Comparison of ENCODE assay signal across 17 cellular contexts in genomic region chr2:29347774-29348465, GRCh38.
DNase-seq lines count a peak whose midpoint lies in the region; ATAC-seq and TF ChIP-seq lines count a peak whose summit lies in the region.
"Had no signal": no experiment of that assay in that cellular context is flagged by ENCODE, and none has a peak within 500 bp of the region (broad histone marks: within the 10 kb centered on the region; RNA-seq: fewer than 3 reads in every experiment).

No MANE protein-coding gene starts in this region.

- peak overlapping the region; percentile 22 for H3K27ac Mint-ChIP-seq in glutamatergic neuron (ENCODE audit: unreplicated experiment)
- H3K27ac Mint-ChIP-seq: CD4-positive, CD25-positive, alpha-beta regulatory T cell; CD8-positive, alpha-beta memory T cell had no signal

- ATAC-seq in GM18867 (IDR thresholded peaks at IDR 0.05; ENCODE audit: unreplicated experiment) (peak; percentile 58), GM19452 (IDR thresholded peaks at IDR 0.05; ENCODE audit: unreplicated experiment) (no peak), GM19463 (IDR thresholded peaks at IDR 0.05; ENCODE audit: unreplicated experiment) (no peak)
- no peak for ATAC-seq in stimulated activated naive CD8-positive, alpha-beta T cell treated with anti-CD3 and anti-CD28 coated beads, Interleukin-15, Interleukin-2, amounts not matched to agents 100 U/mL and 50 U/mL, for 24 hours
- ATAC-seq: GM12878 had no signal

- H3K4me3 Mint-ChIP-seq in glutamatergic neuron (ENCODE audit: unreplicated experiment), result peak overlapping the region; percentile 34
- H3K4me3 Mint-ChIP-seq: CD4-positive, CD25-positive, alpha-beta regulatory T cell; CD8-positive, alpha-beta memory T cell had no signal

- peaks cover 9% of the 10 kb centered on the region for H3K9me3 Mint-ChIP-seq in glutamatergic neuron (ENCODE audit: unreplicated experiment)
- H3K9me3 Mint-ChIP-seq: CD8-positive, alpha-beta memory T cell had no signal

- peaks cover 4% of the 10 kb centered on the region for H3K27me3 Mint-ChIP-seq in glutamatergic neuron (ENCODE audit: unreplicated experiment)

- H3K4me1 Mint-ChIP-seq in glutamatergic neuron (ENCODE audit: low read depth, unreplicated experiment), result peaks cover 52% of the 10 kb centered on the region
- H3K4me1 Mint-ChIP-seq: CD4-positive, CD25-positive, alpha-beta regulatory T cell; CD8-positive, alpha-beta memory T cell had no signal

- no peaks in the 10 kb centered on the region for H3K36me3 Mint-ChIP-seq in glutamatergic neuron (ENCODE audit: unreplicated experiment)
- H3K36me3 Mint-ChIP-seq: CD4-positive, CD25-positive, alpha-beta regulatory T cell; CD8-positive, alpha-beta memory T cell had no signal

- DNase-seq in G401 (ENCODE audit: low spot score) (peak; percentile 75), glutamatergic neuron (no peak)
- no peak for DNase-seq in stimulated activated naive CD8-positive, alpha-beta T cell treated with anti-CD3 and anti-CD28 coated beads, Interleukin-15, Interleukin-2, amounts not matched to agents 100 U/mL and 50 U/mL, for 24 hours
- DNase-seq: ACHN; BE2C; CD4-positive, CD25-positive, alpha-beta regulatory T cell; CD8-positive, alpha-beta memory T cell; COR-L47; DMS153; DMS79; GF-D8; GM23248; HCEC 1CT had no signal

- in situ Hi-C loops in G401 (cut with HindIII; ENCODE audit: low sequenced_read_pairs), result no loop called here

- no peak for TF ChIP-seq CTCF in glutamatergic neuron (IDR thresholded peaks at IDR 0.05; ENCODE audit: partially characterized antibody, unreplicated experiment)
